Comparison of ENCODE assay signal across 1 cellular context in genomic region chr9:86246752-86247161, GRCh38.
TF ChIP-seq lines count a peak whose summit lies in the region.

No MANE protein-coding gene starts in this region.

TF ChIP-seq in K562, 482 proteins besides CTCF, POLR2A, EP300 and RAD21 (continued from another document):
- no peak for TF ChIP-seq YY1 (IDR thresholded peaks at IDR 0.05; ENCODE audit: borderline replicate concordance in 1 of 3, control insufficient read depth in 1 of 3, extremely low read depth in 1 of 3, insufficient read depth in 3 of 3, insufficient read length in 1 of 3, insufficient replicate concordance in 2 of 3, low read depth in 1 of 3, low read length in 2 of 3)
- no peak for TF ChIP-seq GTF2E2 (tag; IDR thresholded peaks at IDR 0.05)
